8 cellular contexts compared by ENCODE assay signal in the genomic region with DNA sequence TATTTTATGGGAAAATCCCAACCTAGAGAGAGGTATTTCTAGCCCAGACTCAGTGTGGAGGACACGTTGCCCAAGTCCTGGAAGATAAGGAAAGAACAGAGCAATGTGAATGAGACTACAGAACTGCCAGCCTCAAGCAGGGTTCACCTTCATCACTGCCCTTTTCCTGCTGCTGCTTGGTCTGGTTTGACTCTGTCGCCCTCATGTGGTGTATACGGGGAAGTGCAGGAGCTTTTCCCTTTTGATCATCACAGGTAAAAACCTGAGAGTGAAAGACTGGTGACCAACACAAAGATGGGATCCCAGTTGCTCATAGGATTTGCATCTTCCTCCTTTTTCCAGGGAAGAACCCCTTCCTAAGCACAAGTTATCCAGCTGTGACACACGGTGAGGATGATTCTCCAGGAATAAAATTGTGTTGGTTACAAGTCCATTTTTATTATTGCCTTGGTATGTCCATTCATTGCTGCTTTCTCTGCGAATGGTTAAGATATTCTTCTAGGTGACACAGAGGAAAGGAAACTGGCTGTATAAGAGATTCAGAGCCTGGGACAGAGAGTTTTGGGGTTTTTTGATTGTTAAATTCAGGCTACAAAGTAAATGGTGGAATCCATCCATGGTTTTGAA.
DNase-seq lines count a peak whose midpoint lies in the region; ATAC-seq and TF ChIP-seq lines count a peak whose summit lies in the region.

No MANE protein-coding gene starts in this region.

- no peak overlapping the region for H3K27ac ChIP-seq in right lobe of liver

- H3K4me1 ChIP-seq in right lobe of liver, result no peaks in the 10 kb centered on the region

- no peaks in the 10 kb centered on the region for H3K9me3 ChIP-seq in right lobe of liver

- TF ChIP-seq CTCF in right lobe of liver (IDR thresholded peaks at IDR 0.05), result peak; percentile 90 to 93 (median 91)

- H3K36me3 ChIP-seq in right lobe of liver, result no peaks in the 10 kb centered on the region

- intact Hi-C loops in right lobe of liver (cut with DNase I), result loop anchor here in 1 of 2 donors (10.0 kb wide), 2 partner anchors 169 to 229 kb away; no protein-coding TSS in a partner anchor

- DNase-seq in AG20443 (ENCODE audit: low spot score) (peak; percentile 76), H4 (ENCODE audit: low spot score) (peak; percentile 53), NCI-H446 (lab: John Stamatoyannopoulos, UW) (peak; percentile 40 to 66), dermis blood vessel endothelial cell (peak; percentile 79), right lobe of liver (peak in 1 of 3 donors; percentile 22), T1000 (lab: John Stamatoyannopoulos, UW) (no peak)
- peak; percentile 27 to 35 for DNase-seq in activated CD4-positive, alpha-beta T cell treated with anti-CD3 and anti-CD28 coated beads for 24 hours (ENCODE audit: low read depth in 2 of 2)
- peak; percentile 28 to 29 for DNase-seq in stimulated activated CD8-positive, alpha-beta memory T cell treated with anti-CD3 and anti-CD28 coated beads, Interleukin-2, amount 100 ng/mL, for 1 hour (ENCODE audit: low read depth in 2 of 2)

- H3K4me3 ChIP-seq in right lobe of liver, result no peak overlapping the region

- peak; percentile 91 to 94 (median 93) for ATAC-seq in right lobe of liver

- no peak for TF ChIP-seq POLR2A in right lobe of liver (IDR thresholded peaks at IDR 0.05)

- H3K27me3 ChIP-seq in right lobe of liver, result no peaks in the 10 kb centered on the region

- 19% methylated on average over 5 of the region's 5 CpGs for WGBS in right lobe of liver (ENCODE audit: insufficient coverage, low coverage, low lambda C conversion rate, missing lambda C conversion rate)
